Comparison of ENCODE assay signal across 10 cellular contexts in genomic region chr22:37306494-37306829, GRCh38. TPM values are rescaled to one million over a fixed set of nuclear protein-coding genes. Genes with fewer than 3 reads are reported as not detected.
A peak's percentile ranks its signal among the peaks of the same experiment; 100 is the strongest.
DNase-seq lines count a peak whose midpoint lies in the region; ATAC-seq, FAIRE-seq and TF ChIP-seq lines count a peak whose summit lies in the region.
"Had no signal": no experiment of that assay in that cellular context is flagged by ENCODE, and none has a peak within 500 bp of the region (broad histone marks: within the 10 kb centered on the region; RNA-seq: fewer than 3 reads in every experiment).

No MANE protein-coding gene starts in this region.

- H3K4me1 ChIP-seq in ACC112 (ENCODE audit: control insufficient read depth, insufficient read depth, low read length, unreplicated experiment), result peaks cover 72% of the 10 kb centered on the region
- H3K4me1 ChIP-seq in HCT116 (ENCODE audit: control insufficient read depth in 1 of 2, insufficient read depth in 2 of 2, low read length in 2 of 2), result peaks cover 61 to 79% of the 10 kb centered on the region in 2 experiments
- H3K4me1 ChIP-seq in astrocyte (ENCODE audit: insufficient read depth, low read length), result peaks cover 76% of the 10 kb centered on the region
- peaks cover 12% of the 10 kb centered on the region; the same call in 1 of the 2 replicates for H3K4me1 ChIP-seq in GM23338 (ENCODE audit: insufficient read depth)

- H3K79me2 ChIP-seq in ACC112 (ENCODE audit: control insufficient read depth, insufficient read depth, low read length, unreplicated experiment) (no peaks in the 10 kb centered on the region), HCT116 (ENCODE audit: insufficient read depth, low read length) (no peaks in the 10 kb centered on the region), astrocyte (ENCODE audit: insufficient read depth, low read length) (no peaks in the 10 kb centered on the region), GM23338 (replicated peaks; ENCODE audit: insufficient read depth) (no peaks in the 10 kb centered on the region)

- ATAC-seq in HCT116 (no peak), GM21526 (IDR thresholded peaks at IDR 0.05; ENCODE audit: low FRiP score, unreplicated experiment) (no peak), GM23338 (no peak)

- FAIRE-seq in astrocyte (lab: Jason Lieb, UNC), result no peak

- H3K4me3 Mint-ChIP-seq in astrocyte (ENCODE audit: unreplicated experiment), result no peak overlapping the region
- no peak overlapping the region for H3K4me3 Mint-ChIP-seq in mesothelial cell of epicardium
- H3K4me3 Mint-ChIP-seq in GM23338, result no peak overlapping the region

- CTCF ChIA-PET in HCT116 (lab: Charles Lee), result interaction anchor here (0.8 to 1.6 kb wide), 2 partner anchors 150 to 286 kb away, joined by 3 read pairs; no protein-coding TSS in a partner anchor

- H3K27me3 ChIP-seq in ACC112 (ENCODE audit: insufficient read depth, low read length) (no peaks in the 10 kb centered on the region), HCT116 (ENCODE audit: insufficient read depth, low read length) (no peaks in the 10 kb centered on the region), astrocyte (ENCODE audit: insufficient read depth, low read length) (no peaks in the 10 kb centered on the region), GM23338 (ENCODE audit: insufficient read depth) (no peaks in the 10 kb centered on the region)

- H3K9me2 ChIP-seq in HCT116 (ENCODE audit: insufficient read depth) (no peaks in the 10 kb centered on the region), GM23338 (ENCODE audit: insufficient read depth) (no peaks in the 10 kb centered on the region)

- H3K36me3 ChIP-seq in ACC112 (ENCODE audit: insufficient read depth, low read length), result no peaks in the 10 kb centered on the region
- H3K36me3 ChIP-seq in HCT116 (ENCODE audit: control insufficient read depth in 1 of 2, insufficient read depth in 2 of 2, low read length in 2 of 2), result no peaks in the 10 kb centered on the region
- H3K36me3 ChIP-seq in astrocyte (ENCODE audit: insufficient read depth, low read length), result no peaks in the 10 kb centered on the region
- H3K36me3 ChIP-seq in GM23338 (ENCODE audit: insufficient read depth), result no peaks in the 10 kb centered on the region

- H3K4me1 Mint-ChIP-seq in astrocyte (ENCODE audit: low read depth, unreplicated experiment) (peaks cover 43% of the 10 kb centered on the region), mesothelial cell of epicardium (peaks cover 30% of the 10 kb centered on the region), GM23338 (peaks cover 54% of the 10 kb centered on the region)

- H4K20me1 ChIP-seq in HCT116 (ENCODE audit: insufficient read depth) (no peaks in the 10 kb centered on the region), astrocyte (ENCODE audit: insufficient read depth, low read length) (no peaks in the 10 kb centered on the region), GM23338 (replicated peaks; ENCODE audit: insufficient read depth) (no peaks in the 10 kb centered on the region)

- peak overlapping the region; percentile 54 for H3K4me2 ChIP-seq in HCT116 (ENCODE audit: low read length)
- peak overlapping the region; percentile 79 for H3K4me2 ChIP-seq in astrocyte (ENCODE audit: low read length)
- no peak overlapping the region for H3K4me2 ChIP-seq in GM23338

- peaks cover 8% of the 10 kb centered on the region for H3K27me3 Mint-ChIP-seq in astrocyte (ENCODE audit: low read depth, unreplicated experiment)
- H3K27me3 Mint-ChIP-seq in mesothelial cell of epicardium (ENCODE audit: low read depth), result no peaks in the 10 kb centered on the region
- peaks cover 24% of the 10 kb centered on the region for H3K27me3 Mint-ChIP-seq in GM23338 (ENCODE audit: insufficient read depth, low read depth, poor library complexity)

- TF ChIP-seq POLR2A in HCT116 (IDR thresholded peaks at IDR 0.05; ENCODE audit: borderline replicate concordance, extremely low read depth, insufficient read depth, insufficient read length), result no peak

- no peaks in the 10 kb centered on the region for H3K36me3 Mint-ChIP-seq in astrocyte (ENCODE audit: low read depth, unreplicated experiment)
- H3K36me3 Mint-ChIP-seq in mesothelial cell of epicardium, result no peaks in the 10 kb centered on the region
- H3K36me3 Mint-ChIP-seq in GM23338 (ENCODE audit: low read depth), result no peaks in the 10 kb centered on the region

- H3K27ac ChIP-seq in ACC112 (ENCODE audit: low read depth, low read length) (peak overlapping the region; percentile 100), HCT116 (ENCODE audit: low read depth, low read length) (peak overlapping the region; percentile 72), astrocyte (ENCODE audit: low read depth, low read length) (peak overlapping the region; percentile 94), GM23338 (ENCODE audit: low read depth) (no peak overlapping the region)

- intact Hi-C loops in HCT116 (cut with micrococcal nuclease), result no loop called here

- RAD21 ChIA-PET in HCT116 (lab: Charles Lee; ENCODE audit: low non-redundant PET in 1 of 2, low total read pairs in 2 of 2, uncharacterized antibody in 2 of 2, unreplicated experiment in 2 of 2), result interaction anchor here in 1 of 2 experiments (2.0 kb wide), 1 partner anchor 11 kb away, joined by 5 read pairs; no protein-coding TSS in a partner anchor

- H3K4me3 ChIP-seq in ACC112 (ENCODE audit: low read depth, low read length), result no peak overlapping the region
- H3K4me3 ChIP-seq in HCT116 (replicated peaks in 1 of 2; ENCODE audit: low read depth in 1 of 2, low read length in 2 of 2), result peak overlapping the region in 1 of 2 experiments; percentile 25; a peak in 2 of 4 replicates
- no peak overlapping the region for H3K4me3 ChIP-seq in astrocyte (ENCODE audit: insufficient read depth, low read depth, low read length)
- no peak overlapping the region for H3K4me3 ChIP-seq in GM23338
- H3K4me3 ChIP-seq: psoas muscle had no signal

- DNase-seq in HCT116 (ENCODE audit: low read depth, low spot score) (no peak), astrocyte (ENCODE audit: low read depth) (no peak), mesothelial cell of epicardium (ENCODE audit: low spot score in 2 of 2, unreplicated experiment in 2 of 2) (no peak), GM23338 (ENCODE audit: low spot score) (no peak), KG1 (lab: John Stamatoyannopoulos, UW) (no peak)
- DNase-seq in stimulated activated CD8-positive, alpha-beta memory T cell treated with anti-CD3 and anti-CD28 coated beads, Interleukin-4, amount 100 ng/mL, for 48 hours, result no peak
- DNase-seq: NCI-H1092 had no signal

- H3K9ac ChIP-seq in HCT116 (ENCODE audit: low read length) (peak overlapping the region; percentile 34; the same call in 1 of the 2 replicates), astrocyte (ENCODE audit: low read length) (peak overlapping the region; percentile 80)

- BruUV-seq in HCT116 (replicated peaks; lab: Mats Ljungman, UMichigan), result no TSS peak

- TF ChIP-seq RAD21 in HCT116 (IDR thresholded peaks at IDR 0.05; ENCODE audit: low read depth), result no peak

- H3K9me3 ChIP-seq in HCT116 (ENCODE audit: control insufficient read depth in 1 of 2, insufficient read depth in 1 of 2, low read depth in 1 of 2, low read length in 2 of 2), result no peaks in the 10 kb centered on the region
- no peaks in the 10 kb centered on the region for H3K9me3 ChIP-seq in astrocyte (ENCODE audit: insufficient read depth, low read depth, low read length)
- H3K9me3 ChIP-seq: psoas muscle had no signal

- H2AFZ ChIP-seq in ACC112 (ENCODE audit: low read length, unreplicated experiment) (no peak overlapping the region), HCT116 (ENCODE audit: low read depth, low read length, poor library complexity, severe bottlenecking) (no peak overlapping the region), astrocyte (ENCODE audit: low read depth, low read length) (peak overlapping the region; percentile 4), GM23338 (no peak overlapping the region)

- H3K9me3 Mint-ChIP-seq in astrocyte (ENCODE audit: unreplicated experiment) (no peaks in the 10 kb centered on the region), mesothelial cell of epicardium (no peaks in the 10 kb centered on the region), GM23338 (no peaks in the 10 kb centered on the region)

- no peak for TF ChIP-seq CTCF in HCT116 (IDR thresholded peaks at IDR 0.05 in 2 of 3, conservative IDR thresholded peaks at IDR 0.05 in 1 of 3; ENCODE audit: borderline replicate concordance in 1 of 3, insufficient read depth in 1 of 3, low read depth in 2 of 3, low read length in 2 of 3)
- no peak for TF ChIP-seq CTCF in astrocyte (IDR thresholded peaks at IDR 0.05; ENCODE audit: insufficient read depth, low read depth, low read length)
- TF ChIP-seq CTCF in mesothelial cell of epicardium (IDR thresholded peaks at IDR 0.05; ENCODE audit: unreplicated experiment), result no peak
- TF ChIP-seq CTCF in GM23338 (conservative IDR thresholded peaks at IDR 0.05; ENCODE audit: low read depth in 2 of 2), result no peak

- peak overlapping the region; percentile 90 for H3K27ac Mint-ChIP-seq in astrocyte (ENCODE audit: unreplicated experiment)
- peak overlapping the region; percentile 96 for H3K27ac Mint-ChIP-seq in mesothelial cell of epicardium
- no peak overlapping the region for H3K27ac Mint-ChIP-seq in GM23338

- H3F3A ChIP-seq in GM23338 (replicated peaks; ENCODE audit: low read depth), result 0 out of 2 replicates have a peak, but pooled peaks cover 6% of the 10 kb centered on the region

- POLR2A ChIA-PET in HCT116 (lab: Charles Lee), result no interaction called here

TF ChIP-seq in HCT116, 20 proteins besides CTCF, POLR2A, EP300 and RAD21 (continues in another document):
- TF ChIP-seq FOSL1 (IDR thresholded peaks at IDR 0.05; ENCODE audit: low read depth), result no peak
- no peak for TF ChIP-seq EGR1 (IDR thresholded peaks at IDR 0.05; ENCODE audit: low read depth)
- no peak for TF ChIP-seq CEBPB (IDR thresholded peaks at IDR 0.05; ENCODE audit: low read depth)
- no peak for TF ChIP-seq YY1 (IDR thresholded peaks at IDR 0.05; ENCODE audit: extremely low read depth, insufficient replicate concordance, low read depth, low read length)
- no peak for TF ChIP-seq JUND (IDR thresholded peaks at IDR 0.05)
- TF ChIP-seq ZNF274 (IDR thresholded peaks at IDR 0.05; ENCODE audit: low read depth, low read length), result no peak

TF ChIP-seq in GM23338, 12 proteins besides CTCF, POLR2A, EP300 and RAD21 (continues in another document):
- TF ChIP-seq ZNF114 (CRISPR knock-in tag; IDR thresholded peaks at IDR 0.05) (no peak), STAT1 (IDR thresholded peaks at IDR 0.05; ENCODE audit: unreplicated experiment) (no peak), CREB1 (CRISPR knock-in tag; IDR thresholded peaks at IDR 0.05; ENCODE audit: low read depth) (no peak), EZH2 (IDR thresholded peaks at IDR 0.05; ENCODE audit: low read depth, unreplicated experiment) (no peak), POLR2AphosphoS5 (IDR thresholded peaks at IDR 0.05; ENCODE audit: low read depth) (no peak)

RNA-seq across cellular contexts. Expression of gene CYTH4, which starts 24.2 kb away (rescaled TPM):
- total RNA-seq in HCT116 (2021; ENCODE audit: unreplicated experiment) (3.8 TPM), astrocyte (not detected in 2 replicates), mesothelial cell of epicardium (0.11 TPM in 1 of 3 replicates, not detected in the others)
- 4.9 and 6.4 TPM in 2 replicates for polyA plus RNA-seq in HCT116 (2012)
- total RNA-seq in GM23338 (2014; rRNA removed; shearing (Covaris generic)), result not detected in 2 replicates
- polyA plus RNA-seq in GM23338 (2016; fragmentation: Nextera tagmentation; extraction: Ambion mirVana), result not detected in 2 replicates
